In the genomic region with DNA sequence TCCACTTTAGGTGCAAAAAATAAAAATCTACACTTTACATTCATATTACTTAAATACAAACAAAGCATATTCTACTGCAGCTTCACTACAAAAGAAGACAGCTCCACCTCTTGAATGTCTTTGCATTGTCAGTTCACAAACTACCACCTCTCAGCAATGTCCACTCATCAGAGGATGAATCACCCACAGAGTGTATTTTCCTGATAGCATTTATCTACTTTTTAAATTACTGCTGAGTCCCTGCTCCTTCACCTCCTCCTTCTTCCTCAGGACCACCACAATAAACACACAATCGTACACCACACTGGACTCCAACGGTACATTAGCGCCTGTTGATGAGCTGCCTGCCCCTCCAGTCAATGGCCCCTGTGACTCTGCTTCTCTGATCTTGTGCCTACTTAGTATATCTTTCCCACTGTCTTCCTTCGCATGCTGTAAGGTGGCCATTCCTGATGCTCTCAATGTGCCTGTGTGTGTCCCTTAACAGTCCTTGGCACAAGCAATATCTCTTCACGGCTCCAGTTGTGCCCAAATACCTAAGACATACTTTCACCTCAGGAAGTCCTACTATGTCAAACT, we compare ENCODE assay signal across 1 cellular context.
TF ChIP-seq lines count a peak whose summit lies in the region.

No MANE protein-coding gene starts in this region.

TF ChIP-seq in K562, 482 proteins besides CTCF, POLR2A, EP300 and RAD21 (continued from another document and continues in another):
- TF ChIP-seq ZNF79 (CRISPR knock-in tag; IDR thresholded peaks at IDR 0.05; ENCODE audit: low read depth) = no peak
- no peak for TF ChIP-seq MCM5 (IDR thresholded peaks at IDR 0.05; ENCODE audit: low read depth)
- no peak for TF ChIP-seq ZNF584 (CRISPR knock-in tag; IDR thresholded peaks at IDR 0.05; ENCODE audit: low read depth)
- TF ChIP-seq SNRNP70 (optimal IDR thresholded peaks at IDR 0.05; ENCODE audit: low read depth, low read length) = no peak
- no peak for TF ChIP-seq CHD4 (IDR thresholded peaks at IDR 0.05; ENCODE audit: insufficient read depth, insufficient replicate concordance, low read depth, low read length, poor library complexity, severe bottlenecking)
- no peak for TF ChIP-seq CHCHD3 (CRISPR knock-in tag; IDR thresholded peaks at IDR 0.05)
- no peak for TF ChIP-seq ZNF699 (CRISPR knock-in tag; IDR thresholded peaks at IDR 0.05; ENCODE audit: insufficient replicate concordance)
- 0 out of 2 replicates have a peak, but pooled peaks have one; percentile 26 for TF ChIP-seq ADNP (tag; IDR thresholded peaks at IDR 0.05)
- no peak for TF ChIP-seq CUX1 (CRISPR knock-in tag; IDR thresholded peaks at IDR 0.05)
- TF ChIP-seq C11orf30 (IDR thresholded peaks at IDR 0.05; ENCODE audit: low read depth) = peak; percentile 77
- TF ChIP-seq NCOR1 (IDR thresholded peaks at IDR 0.05) = peak; percentile 66
- TF ChIP-seq TAF1 (IDR thresholded peaks at IDR 0.05; ENCODE audit: control insufficient read depth, extremely low read depth, insufficient read depth, low read length, severe bottlenecking) = no peak
- no peak for TF ChIP-seq ZNF696 (CRISPR knock-in tag; conservative IDR thresholded peaks at IDR 0.05)
- TF ChIP-seq SAFB (IDR thresholded peaks at IDR 0.05; ENCODE audit: borderline replicate concordance, low read depth, low read length) = no peak
- TF ChIP-seq MTA3 (IDR thresholded peaks at IDR 0.05; ENCODE audit: borderline replicate concordance) = 0 out of 2 replicates have a peak, but pooled peaks have one; percentile 37
- no peak for TF ChIP-seq ZBTB5 (IDR thresholded peaks at IDR 0.05)
- TF ChIP-seq HDAC3 (IDR thresholded peaks at IDR 0.05; ENCODE audit: borderline replicate concordance, partially characterized antibody) = no peak
- TF ChIP-seq, protein P1, sequence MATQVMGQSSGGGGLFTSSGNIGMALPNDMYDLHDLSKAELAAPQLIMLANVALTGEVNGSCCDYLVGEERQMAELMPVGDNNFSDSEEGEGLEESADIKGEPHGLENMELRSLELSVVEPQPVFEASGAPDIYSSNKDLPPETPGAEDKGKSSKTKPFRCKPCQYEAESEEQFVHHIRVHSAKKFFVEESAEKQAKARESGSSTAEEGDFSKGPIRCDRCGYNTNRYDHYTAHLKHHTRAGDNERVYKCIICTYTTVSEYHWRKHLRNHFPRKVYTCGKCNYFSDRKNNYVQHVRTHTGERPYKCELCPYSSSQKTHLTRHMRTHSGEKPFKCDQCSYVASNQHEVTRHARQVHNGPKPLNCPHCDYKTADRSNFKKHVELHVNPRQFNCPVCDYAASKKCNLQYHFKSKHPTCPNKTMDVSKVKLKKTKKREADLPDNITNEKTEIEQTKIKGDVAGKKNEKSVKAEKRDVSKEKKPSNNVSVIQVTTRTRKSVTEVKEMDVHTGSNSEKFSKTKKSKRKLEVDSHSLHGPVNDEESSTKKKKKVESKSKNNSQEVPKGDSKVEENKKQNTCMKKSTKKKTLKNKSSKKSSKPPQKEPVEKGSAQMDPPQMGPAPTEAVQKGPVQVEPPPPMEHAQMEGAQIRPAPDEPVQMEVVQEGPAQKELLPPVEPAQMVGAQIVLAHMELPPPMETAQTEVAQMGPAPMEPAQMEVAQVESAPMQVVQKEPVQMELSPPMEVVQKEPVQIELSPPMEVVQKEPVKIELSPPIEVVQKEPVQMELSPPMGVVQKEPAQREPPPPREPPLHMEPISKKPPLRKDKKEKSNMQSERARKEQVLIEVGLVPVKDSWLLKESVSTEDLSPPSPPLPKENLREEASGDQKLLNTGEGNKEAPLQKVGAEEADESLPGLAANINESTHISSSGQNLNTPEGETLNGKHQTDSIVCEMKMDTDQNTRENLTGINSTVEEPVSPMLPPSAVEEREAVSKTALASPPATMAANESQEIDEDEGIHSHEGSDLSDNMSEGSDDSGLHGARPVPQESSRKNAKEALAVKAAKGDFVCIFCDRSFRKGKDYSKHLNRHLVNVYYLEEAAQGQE (CRISPR knock-in tag; IDR thresholded peaks at IDR 0.05; ENCODE audit: low read depth) = no peak
- TF ChIP-seq XRCC5 (IDR thresholded peaks at IDR 0.05; ENCODE audit: low read depth, low read length) = no peak
- no peak for TF ChIP-seq MEF2D (tag; conservative IDR thresholded peaks at IDR 0.05; ENCODE audit: low read depth)
- TF ChIP-seq ZBTB49 (CRISPR knock-in tag; IDR thresholded peaks at IDR 0.05; ENCODE audit: borderline replicate concordance) = no peak
- TF ChIP-seq MED1 (CRISPR knock-in tag; IDR thresholded peaks at IDR 0.05; ENCODE audit: borderline replicate concordance) = no peak
- TF ChIP-seq ZNF324 (CRISPR knock-in tag; IDR thresholded peaks at IDR 0.05) = no peak
- TF ChIP-seq ZNF695 (CRISPR knock-in tag; IDR thresholded peaks at IDR 0.05) = no peak
- no peak for TF ChIP-seq RBM39 (optimal IDR thresholded peaks at IDR 0.05; ENCODE audit: low read depth, low read length)
- TF ChIP-seq ZNF511 (CRISPR knock-in tag; IDR thresholded peaks at IDR 0.05) = no peak
- TF ChIP-seq, protein P2, sequence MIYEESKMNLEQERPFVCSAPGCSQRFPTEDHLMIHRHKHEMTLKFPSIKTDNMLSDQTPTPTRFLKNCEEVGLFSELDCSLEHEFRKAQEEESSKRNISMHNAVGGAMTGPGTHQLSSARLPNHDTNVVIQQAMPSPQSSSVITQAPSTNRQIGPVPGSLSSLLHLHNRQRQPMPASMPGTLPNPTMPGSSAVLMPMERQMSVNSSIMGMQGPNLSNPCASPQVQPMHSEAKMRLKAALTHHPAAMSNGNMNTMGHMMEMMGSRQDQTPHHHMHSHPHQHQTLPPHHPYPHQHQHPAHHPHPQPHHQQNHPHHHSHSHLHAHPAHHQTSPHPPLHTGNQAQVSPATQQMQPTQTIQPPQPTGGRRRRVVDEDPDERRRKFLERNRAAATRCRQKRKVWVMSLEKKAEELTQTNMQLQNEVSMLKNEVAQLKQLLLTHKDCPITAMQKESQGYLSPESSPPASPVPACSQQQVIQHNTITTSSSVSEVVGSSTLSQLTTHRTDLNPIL (CRISPR knock-in tag; IDR thresholded peaks at IDR 0.05) = no peak
- no peak for TF ChIP-seq FOXA1 (IDR thresholded peaks at IDR 0.05; ENCODE audit: borderline replicate concordance)
- no peak for TF ChIP-seq CREBBP (IDR thresholded peaks at IDR 0.05; ENCODE audit: low read depth, low read length)
- no peak for TF ChIP-seq SIRT6 (IDR thresholded peaks at IDR 0.05; ENCODE audit: low read depth, low read length)
- 0 out of 2 replicates have a peak, but pooled peaks have one; percentile 44 for TF ChIP-seq ARID3A (IDR thresholded peaks at IDR 0.05; ENCODE audit: borderline replicate concordance, low read depth, low read length)
- TF ChIP-seq BRCA1 (IDR thresholded peaks at IDR 0.05) = no peak
- no peak for TF ChIP-seq BRCA1 (CRISPR knock-in tag; IDR thresholded peaks at IDR 0.05)
- TF ChIP-seq RHOXF2B (CRISPR knock-in tag; conservative IDR thresholded peaks at IDR 0.05) = no peak
- TF ChIP-seq RFX1 (IDR thresholded peaks at IDR 0.05) = no peak
- TF ChIP-seq ZNF76 (CRISPR knock-in tag; IDR thresholded peaks at IDR 0.05; ENCODE audit: borderline replicate concordance) = no peak
- no peak for TF ChIP-seq PURB (CRISPR knock-in tag; IDR thresholded peaks at IDR 0.05; ENCODE audit: low read depth)
- TF ChIP-seq CCNT2 (IDR thresholded peaks at IDR 0.05; ENCODE audit: borderline replicate concordance, extremely low read depth, insufficient read length, low read depth, low read length) = peak; percentile 47
- no peak for TF ChIP-seq MCM2 (IDR thresholded peaks at IDR 0.05; ENCODE audit: low read depth)
- TF ChIP-seq, protein P3, sequence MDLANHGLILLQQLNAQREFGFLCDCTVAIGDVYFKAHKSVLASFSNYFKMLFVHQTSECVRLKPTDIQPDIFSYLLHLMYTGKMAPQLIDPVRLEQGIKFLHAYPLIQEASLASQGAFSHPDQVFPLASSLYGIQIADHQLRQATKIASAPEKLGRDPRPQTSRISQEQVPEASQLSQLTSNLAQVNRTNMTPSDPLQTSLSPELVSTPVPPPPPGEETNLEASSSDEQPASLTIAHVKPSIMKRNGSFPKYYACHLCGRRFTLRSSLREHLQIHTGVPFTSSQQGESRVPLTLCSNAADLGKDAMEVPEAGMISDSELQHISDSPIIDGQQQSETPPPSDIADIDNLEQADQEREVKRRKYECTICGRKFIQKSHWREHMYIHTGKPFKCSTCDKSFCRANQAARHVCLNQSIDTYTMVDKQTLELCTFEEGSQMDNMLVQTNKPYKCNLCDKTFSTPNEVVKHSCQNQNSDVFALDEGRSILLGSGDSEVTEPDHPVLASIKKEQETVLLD (IDR thresholded peaks at IDR 0.05) = peak; percentile 19; the same call in 1 of the 2 replicates
- TF ChIP-seq ZNF57 (CRISPR knock-in tag; IDR thresholded peaks at IDR 0.05) = no peak
- TF ChIP-seq IFI16 (CRISPR knock-in tag; IDR thresholded peaks at IDR 0.05) = no peak
- 0 out of 2 replicates have a peak, but pooled peaks have one; percentile 37 for TF ChIP-seq NBN (IDR thresholded peaks at IDR 0.05; ENCODE audit: low read depth)
- no peak for TF ChIP-seq DNMT1 (IDR thresholded peaks at IDR 0.05)
- no peak for TF ChIP-seq POLR2B (IDR thresholded peaks at IDR 0.05; ENCODE audit: low read depth, partially characterized antibody)
- TF ChIP-seq E2F3 (CRISPR knock-in tag; IDR thresholded peaks at IDR 0.05) = no peak
